ENCODE assay signal across 1 cellular context in the genomic region with DNA sequence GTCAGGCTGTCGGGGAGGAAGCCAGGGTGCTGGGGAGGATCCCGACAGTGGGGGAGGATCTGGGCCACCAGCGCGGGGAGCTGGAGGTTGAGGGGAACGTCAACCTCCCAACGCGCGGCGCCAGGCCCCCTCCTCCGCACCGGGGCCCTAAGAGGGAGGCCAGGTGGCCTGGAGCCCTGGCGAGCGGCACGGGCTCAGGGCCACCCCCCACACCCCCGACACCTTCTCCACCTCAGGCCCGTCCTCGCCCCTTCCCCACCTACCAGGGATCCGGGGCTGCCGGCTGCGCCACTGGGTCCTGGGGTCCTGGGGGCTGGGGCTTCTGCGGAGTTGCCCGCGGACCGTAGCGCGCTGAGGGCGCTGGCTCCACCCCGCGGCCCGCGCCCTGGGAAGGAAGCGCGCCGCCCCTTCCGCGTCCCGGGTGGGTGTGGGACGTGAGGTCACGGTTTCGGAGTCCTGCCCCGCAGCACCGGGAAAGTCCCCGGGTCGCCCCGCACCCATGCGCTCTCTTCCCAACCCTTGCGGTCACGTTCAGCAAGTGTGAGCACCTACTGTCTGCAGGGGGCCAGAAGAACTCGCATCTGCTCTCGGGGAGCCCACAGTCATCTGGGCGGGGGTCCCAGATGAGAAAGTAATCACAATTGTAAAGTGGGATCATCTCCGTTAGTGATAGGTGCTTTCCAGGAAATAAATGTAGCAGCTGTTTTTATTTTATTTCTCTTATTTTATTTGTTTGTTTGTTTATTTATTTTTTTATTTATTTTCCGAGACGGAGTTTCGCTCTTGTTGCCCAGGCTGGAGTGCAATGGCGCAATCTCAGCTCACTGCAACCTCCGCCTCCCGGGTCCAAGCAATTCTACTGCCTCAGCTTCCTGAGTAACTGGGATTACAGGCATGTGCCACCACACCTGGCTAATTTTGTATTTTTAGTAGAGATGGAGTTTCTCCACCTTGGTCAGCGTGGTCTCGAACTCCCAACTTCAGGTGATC.
TF ChIP-seq lines count a peak whose summit lies in the region.

A gene (minus strand): TSS at position 362 of the 990 bp plus-strand sequence. CDS start 13,335 bp downstream, outside the sequence.

TF ChIP-seq in GM12878, 131 proteins besides CTCF, POLR2A, EP300 and RAD21 (continued from another document and continues in another):
- TF ChIP-seq, protein P1, sequence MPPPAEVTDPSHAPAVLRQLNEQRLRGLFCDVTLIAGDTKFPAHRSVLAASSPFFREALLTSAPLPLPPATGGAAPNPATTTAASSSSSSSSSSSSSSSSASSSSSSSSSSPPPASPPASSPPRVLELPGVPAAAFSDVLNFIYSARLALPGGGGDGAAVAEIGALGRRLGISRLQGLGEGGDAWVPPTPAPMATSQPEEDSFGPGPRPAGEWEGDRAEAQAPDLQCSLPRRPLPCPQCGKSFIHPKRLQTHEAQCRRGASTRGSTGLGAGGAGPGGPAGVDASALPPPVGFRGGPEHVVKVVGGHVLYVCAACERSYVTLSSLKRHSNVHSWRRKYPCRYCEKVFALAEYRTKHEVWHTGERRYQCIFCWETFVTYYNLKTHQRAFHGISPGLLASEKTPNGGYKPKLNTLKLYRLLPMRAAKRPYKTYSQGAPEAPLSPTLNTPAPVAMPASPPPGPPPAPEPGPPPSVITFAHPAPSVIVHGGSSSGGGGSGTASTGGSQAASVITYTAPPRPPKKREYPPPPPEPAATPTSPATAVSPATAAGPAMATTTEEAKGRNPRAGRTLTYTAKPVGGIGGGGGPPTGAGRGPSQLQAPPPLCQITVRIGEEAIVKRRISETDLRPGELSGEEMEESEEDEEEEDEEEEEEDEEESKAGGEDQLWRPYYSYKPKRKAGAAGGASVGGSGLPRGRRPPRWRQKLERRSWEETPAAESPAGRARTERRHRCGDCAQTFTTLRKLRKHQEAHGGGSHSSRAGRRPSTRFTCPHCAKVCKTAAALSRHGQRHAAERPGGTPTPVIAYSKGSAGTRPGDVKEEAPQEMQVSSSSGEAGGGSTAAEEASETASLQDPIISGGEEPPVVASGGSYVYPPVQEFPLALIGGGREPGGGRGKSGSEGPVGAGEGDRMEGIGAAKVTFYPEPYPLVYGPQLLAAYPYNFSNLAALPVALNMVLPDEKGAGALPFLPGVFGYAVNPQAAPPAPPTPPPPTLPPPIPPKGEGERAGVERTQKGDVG (CRISPR knock-in tag; IDR thresholded peaks at IDR 0.05), result no peak
- TF ChIP-seq, protein P2, sequence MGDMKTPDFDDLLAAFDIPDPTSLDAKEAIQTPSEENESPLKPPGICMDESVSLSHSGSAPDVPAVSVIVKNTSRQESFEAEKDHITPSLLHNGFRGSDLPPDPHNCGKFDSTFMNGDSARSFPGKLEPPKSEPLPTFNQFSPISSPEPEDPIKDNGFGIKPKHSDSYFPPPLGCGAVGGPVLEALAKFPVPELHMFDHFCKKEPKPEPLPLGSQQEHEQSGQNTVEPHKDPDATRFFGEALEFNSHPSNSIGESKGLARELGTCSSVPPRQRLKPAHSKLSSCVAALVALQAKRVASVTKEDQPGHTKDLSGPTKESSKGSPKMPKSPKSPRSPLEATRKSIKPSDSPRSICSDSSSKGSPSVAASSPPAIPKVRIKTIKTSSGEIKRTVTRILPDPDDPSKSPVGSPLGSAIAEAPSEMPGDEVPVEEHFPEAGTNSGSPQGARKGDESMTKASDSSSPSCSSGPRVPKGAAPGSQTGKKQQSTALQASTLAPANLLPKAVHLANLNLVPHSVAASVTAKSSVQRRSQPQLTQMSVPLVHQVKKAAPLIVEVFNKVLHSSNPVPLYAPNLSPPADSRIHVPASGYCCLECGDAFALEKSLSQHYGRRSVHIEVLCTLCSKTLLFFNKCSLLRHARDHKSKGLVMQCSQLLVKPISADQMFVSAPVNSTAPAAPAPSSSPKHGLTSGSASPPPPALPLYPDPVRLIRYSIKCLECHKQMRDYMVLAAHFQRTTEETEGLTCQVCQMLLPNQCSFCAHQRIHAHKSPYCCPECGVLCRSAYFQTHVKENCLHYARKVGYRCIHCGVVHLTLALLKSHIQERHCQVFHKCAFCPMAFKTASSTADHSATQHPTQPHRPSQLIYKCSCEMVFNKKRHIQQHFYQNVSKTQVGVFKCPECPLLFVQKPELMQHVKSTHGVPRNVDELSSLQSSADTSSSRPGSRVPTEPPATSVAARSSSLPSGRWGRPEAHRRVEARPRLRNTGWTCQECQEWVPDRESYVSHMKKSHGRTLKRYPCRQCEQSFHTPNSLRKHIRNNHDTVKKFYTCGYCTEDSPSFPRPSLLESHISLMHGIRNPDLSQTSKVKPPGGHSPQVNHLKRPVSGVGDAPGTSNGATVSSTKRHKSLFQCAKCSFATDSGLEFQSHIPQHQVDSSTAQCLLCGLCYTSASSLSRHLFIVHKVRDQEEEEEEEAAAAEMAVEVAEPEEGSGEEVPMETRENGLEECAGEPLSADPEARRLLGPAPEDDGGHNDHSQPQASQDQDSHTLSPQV (IDR thresholded peaks at IDR 0.05), result no peak
- TF ChIP-seq BRCA1 (IDR thresholded peaks at IDR 0.05; ENCODE audit: low read depth, low read length), result no peak
- no peak for TF ChIP-seq ASH2L (IDR thresholded peaks at IDR 0.05; ENCODE audit: borderline replicate concordance, low read depth)
- TF ChIP-seq, protein P3, sequence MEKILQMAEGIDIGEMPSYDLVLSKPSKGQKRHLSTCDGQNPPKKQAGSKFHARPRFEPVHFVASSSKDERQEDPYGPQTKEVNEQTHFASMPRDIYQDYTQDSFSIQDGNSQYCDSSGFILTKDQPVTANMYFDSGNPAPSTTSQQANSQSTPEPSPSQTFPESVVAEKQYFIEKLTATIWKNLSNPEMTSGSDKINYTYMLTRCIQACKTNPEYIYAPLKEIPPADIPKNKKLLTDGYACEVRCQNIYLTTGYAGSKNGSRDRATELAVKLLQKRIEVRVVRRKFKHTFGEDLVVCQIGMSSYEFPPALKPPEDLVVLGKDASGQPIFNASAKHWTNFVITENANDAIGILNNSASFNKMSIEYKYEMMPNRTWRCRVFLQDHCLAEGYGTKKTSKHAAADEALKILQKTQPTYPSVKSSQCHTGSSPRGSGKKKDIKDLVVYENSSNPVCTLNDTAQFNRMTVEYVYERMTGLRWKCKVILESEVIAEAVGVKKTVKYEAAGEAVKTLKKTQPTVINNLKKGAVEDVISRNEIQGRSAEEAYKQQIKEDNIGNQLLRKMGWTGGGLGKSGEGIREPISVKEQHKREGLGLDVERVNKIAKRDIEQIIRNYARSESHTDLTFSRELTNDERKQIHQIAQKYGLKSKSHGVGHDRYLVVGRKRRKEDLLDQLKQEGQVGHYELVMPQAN (conservative IDR thresholded peaks at IDR 0.05), result peak; percentile 61
- no peak for TF ChIP-seq BCL11A (IDR thresholded peaks at IDR 0.05; ENCODE audit: low read depth, low read length)
- TF ChIP-seq SREBF1 (IDR thresholded peaks at IDR 0.05; ENCODE audit: low read length), result no peak
- TF ChIP-seq NFYA (IDR thresholded peaks at IDR 0.05; ENCODE audit: borderline replicate concordance, low read depth, low read length), result no peak
- TF ChIP-seq RFX5 (IDR thresholded peaks at IDR 0.05; ENCODE audit: low read depth, low read length), result no peak
- peak; percentile 92 for TF ChIP-seq RUNX3 (IDR thresholded peaks at IDR 0.05; ENCODE audit: low read length)
- TF ChIP-seq ZNF217 (IDR thresholded peaks at IDR 0.05), result no peak; the same call in 1 of the 2 replicates
- TF ChIP-seq SMAD1 (IDR thresholded peaks at IDR 0.05; ENCODE audit: low read depth, partially characterized antibody), result no peak
- TF ChIP-seq SIN3A (IDR thresholded peaks at IDR 0.05; ENCODE audit: low read depth, low read length), result no peak
- TF ChIP-seq NR2C1 (IDR thresholded peaks at IDR 0.05), result no peak; the same call in 1 of the 2 replicates
- peak; percentile 75; the same call in 1 of the 2 replicates for TF ChIP-seq SMARCA5 (IDR thresholded peaks at IDR 0.05)
- TF ChIP-seq JUND (IDR thresholded peaks at IDR 0.05; ENCODE audit: low read depth, low read length), result peak; percentile 6; the same call in 1 of the 2 replicates
- no peak for TF ChIP-seq ZSCAN29 (IDR thresholded peaks at IDR 0.05)
- TF ChIP-seq HDAC2 (IDR thresholded peaks at IDR 0.05), result no peak
- TF ChIP-seq TCF7 (IDR thresholded peaks at IDR 0.05; ENCODE audit: borderline replicate concordance), result no peak
- TF ChIP-seq, protein P4, sequence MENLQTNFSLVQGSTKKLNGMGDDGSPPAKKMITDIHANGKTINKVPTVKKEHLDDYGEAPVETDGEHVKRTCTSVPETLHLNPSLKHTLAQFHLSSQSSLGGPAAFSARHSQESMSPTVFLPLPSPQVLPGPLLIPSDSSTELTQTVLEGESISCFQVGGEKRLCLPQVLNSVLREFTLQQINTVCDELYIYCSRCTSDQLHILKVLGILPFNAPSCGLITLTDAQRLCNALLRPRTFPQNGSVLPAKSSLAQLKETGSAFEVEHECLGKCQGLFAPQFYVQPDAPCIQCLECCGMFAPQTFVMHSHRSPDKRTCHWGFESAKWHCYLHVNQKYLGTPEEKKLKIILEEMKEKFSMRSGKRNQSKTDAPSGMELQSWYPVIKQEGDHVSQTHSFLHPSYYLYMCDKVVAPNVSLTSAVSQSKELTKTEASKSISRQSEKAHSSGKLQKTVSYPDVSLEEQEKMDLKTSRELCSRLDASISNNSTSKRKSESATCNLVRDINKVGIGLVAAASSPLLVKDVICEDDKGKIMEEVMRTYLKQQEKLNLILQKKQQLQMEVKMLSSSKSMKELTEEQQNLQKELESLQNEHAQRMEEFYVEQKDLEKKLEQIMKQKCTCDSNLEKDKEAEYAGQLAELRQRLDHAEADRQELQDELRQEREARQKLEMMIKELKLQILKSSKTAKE (IDR thresholded peaks at IDR 0.05; ENCODE audit: low read depth, poor library complexity, severe bottlenecking), result no peak
- TF ChIP-seq, protein P5, sequence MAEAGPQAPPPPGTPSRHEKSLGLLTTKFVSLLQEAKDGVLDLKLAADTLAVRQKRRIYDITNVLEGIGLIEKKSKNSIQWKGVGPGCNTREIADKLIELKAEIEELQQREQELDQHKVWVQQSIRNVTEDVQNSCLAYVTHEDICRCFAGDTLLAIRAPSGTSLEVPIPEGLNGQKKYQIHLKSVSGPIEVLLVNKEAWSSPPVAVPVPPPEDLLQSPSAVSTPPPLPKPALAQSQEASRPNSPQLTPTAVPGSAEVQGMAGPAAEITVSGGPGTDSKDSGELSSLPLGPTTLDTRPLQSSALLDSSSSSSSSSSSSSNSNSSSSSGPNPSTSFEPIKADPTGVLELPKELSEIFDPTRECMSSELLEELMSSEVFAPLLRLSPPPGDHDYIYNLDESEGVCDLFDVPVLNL (IDR thresholded peaks at IDR 0.05; ENCODE audit: low read depth, low read length), result no peak
- TF ChIP-seq TCF3 (IDR thresholded peaks at IDR 0.05; ENCODE audit: borderline replicate concordance, insufficient read depth, low read depth, low read length), result peak; percentile 59
- TF ChIP-seq, protein P6, sequence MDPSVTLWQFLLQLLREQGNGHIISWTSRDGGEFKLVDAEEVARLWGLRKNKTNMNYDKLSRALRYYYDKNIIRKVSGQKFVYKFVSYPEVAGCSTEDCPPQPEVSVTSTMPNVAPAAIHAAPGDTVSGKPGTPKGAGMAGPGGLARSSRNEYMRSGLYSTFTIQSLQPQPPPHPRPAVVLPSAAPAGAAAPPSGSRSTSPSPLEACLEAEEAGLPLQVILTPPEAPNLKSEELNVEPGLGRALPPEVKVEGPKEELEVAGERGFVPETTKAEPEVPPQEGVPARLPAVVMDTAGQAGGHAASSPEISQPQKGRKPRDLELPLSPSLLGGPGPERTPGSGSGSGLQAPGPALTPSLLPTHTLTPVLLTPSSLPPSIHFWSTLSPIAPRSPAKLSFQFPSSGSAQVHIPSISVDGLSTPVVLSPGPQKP (IDR thresholded peaks at IDR 0.05; ENCODE audit: low read depth, low read length), result no peak
- peak; percentile 83 for TF ChIP-seq POLR2AphosphoS5 (IDR thresholded peaks at IDR 0.05; ENCODE audit: low read length)
- 0 out of 2 replicates have a peak, but pooled peaks have one; percentile 40 for TF ChIP-seq CREM (IDR thresholded peaks at IDR 0.05; ENCODE audit: low read depth)
- TF ChIP-seq, protein P7, sequence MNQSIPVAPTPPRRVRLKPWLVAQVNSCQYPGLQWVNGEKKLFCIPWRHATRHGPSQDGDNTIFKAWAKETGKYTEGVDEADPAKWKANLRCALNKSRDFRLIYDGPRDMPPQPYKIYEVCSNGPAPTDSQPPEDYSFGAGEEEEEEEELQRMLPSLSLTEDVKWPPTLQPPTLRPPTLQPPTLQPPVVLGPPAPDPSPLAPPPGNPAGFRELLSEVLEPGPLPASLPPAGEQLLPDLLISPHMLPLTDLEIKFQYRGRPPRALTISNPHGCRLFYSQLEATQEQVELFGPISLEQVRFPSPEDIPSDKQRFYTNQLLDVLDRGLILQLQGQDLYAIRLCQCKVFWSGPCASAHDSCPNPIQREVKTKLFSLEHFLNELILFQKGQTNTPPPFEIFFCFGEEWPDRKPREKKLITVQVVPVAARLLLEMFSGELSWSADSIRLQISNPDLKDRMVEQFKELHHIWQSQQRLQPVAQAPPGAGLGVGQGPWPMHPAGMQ (IDR thresholded peaks at IDR 0.05; ENCODE audit: borderline replicate concordance), result peak; percentile 57; the same call in 1 of the 2 replicates
- TF ChIP-seq ZBED1 (IDR thresholded peaks at IDR 0.05; ENCODE audit: borderline replicate concordance), result no peak
- no peak for TF ChIP-seq WRNIP1 (IDR thresholded peaks at IDR 0.05; ENCODE audit: borderline replicate concordance, low read depth, low read length)
- TF ChIP-seq JUNB (IDR thresholded peaks at IDR 0.05), result no peak
- TF ChIP-seq CBX5 (IDR thresholded peaks at IDR 0.05; ENCODE audit: low read depth), result no peak
- TF ChIP-seq CHD1 (IDR thresholded peaks at IDR 0.05; ENCODE audit: low read depth, low read length), result no peak
- TF ChIP-seq CREB1 (IDR thresholded peaks at IDR 0.05; ENCODE audit: low read depth), result peak; percentile 38; the same call in 1 of the 2 replicates
- TF ChIP-seq MTA2 (IDR thresholded peaks at IDR 0.05; ENCODE audit: low read depth), result peak; percentile 63; the same call in 1 of the 2 replicates
- no peak for TF ChIP-seq CBX3 (IDR thresholded peaks at IDR 0.05; ENCODE audit: borderline replicate concordance, low read depth)
- TF ChIP-seq MXI1 (IDR thresholded peaks at IDR 0.05; ENCODE audit: low read depth, low read length), result 0 out of 2 replicates have a peak, but pooled peaks have one; percentile 17
- TF ChIP-seq, protein P8, sequence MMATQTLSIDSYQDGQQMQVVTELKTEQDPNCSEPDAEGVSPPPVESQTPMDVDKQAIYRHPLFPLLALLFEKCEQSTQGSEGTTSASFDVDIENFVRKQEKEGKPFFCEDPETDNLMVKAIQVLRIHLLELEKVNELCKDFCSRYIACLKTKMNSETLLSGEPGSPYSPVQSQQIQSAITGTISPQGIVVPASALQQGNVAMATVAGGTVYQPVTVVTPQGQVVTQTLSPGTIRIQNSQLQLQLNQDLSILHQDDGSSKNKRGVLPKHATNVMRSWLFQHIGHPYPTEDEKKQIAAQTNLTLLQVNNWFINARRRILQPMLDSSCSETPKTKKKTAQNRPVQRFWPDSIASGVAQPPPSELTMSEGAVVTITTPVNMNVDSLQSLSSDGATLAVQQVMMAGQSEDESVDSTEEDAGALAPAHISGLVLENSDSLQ (IDR thresholded peaks at IDR 0.05), result no peak
- TF ChIP-seq, protein P9, sequence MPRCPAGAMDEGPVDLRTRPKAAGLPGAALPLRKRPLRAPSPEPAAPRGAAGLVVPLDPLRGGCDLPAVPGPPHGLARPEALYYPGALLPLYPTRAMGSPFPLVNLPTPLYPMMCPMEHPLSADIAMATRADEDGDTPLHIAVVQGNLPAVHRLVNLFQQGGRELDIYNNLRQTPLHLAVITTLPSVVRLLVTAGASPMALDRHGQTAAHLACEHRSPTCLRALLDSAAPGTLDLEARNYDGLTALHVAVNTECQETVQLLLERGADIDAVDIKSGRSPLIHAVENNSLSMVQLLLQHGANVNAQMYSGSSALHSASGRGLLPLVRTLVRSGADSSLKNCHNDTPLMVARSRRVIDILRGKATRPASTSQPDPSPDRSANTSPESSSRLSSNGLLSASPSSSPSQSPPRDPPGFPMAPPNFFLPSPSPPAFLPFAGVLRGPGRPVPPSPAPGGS (IDR thresholded peaks at IDR 0.05; ENCODE audit: borderline replicate concordance, insufficient read depth, low read depth, low read length, poor library complexity, severe bottlenecking), result peak; percentile 70
- no peak for TF ChIP-seq SUZ12 (IDR thresholded peaks at IDR 0.05; ENCODE audit: unreplicated experiment)
- TF ChIP-seq ZZZ3 (IDR thresholded peaks at IDR 0.05; ENCODE audit: control insufficient read depth, insufficient read length, low read depth), result no peak
